Comparison of ENCODE assay signal across 2 cellular contexts in the genomic region with DNA sequence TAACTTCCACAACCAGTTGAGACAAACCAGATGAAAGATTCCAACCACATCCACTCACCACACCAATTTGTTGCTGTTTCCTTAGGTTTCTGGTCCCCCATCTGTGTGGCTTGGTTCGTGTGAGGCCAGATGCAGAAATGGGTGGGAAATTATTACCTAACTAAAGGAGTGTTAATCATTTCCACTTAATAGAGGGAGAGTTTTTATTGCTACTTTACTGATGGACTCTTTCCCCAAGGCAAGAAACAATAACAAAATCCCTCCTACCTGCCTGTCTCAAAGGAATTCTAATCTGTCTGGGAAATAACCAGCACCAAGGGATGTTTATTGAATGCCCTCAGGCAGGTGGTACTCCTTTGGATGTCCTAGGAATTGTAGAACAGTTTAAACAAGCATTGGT.
TF ChIP-seq lines count a peak whose summit lies in the region.

No MANE protein-coding gene starts in this region.

TF ChIP-seq in GM23338, 12 proteins besides CTCF, POLR2A, EP300 and RAD21 (continued from another document):
- TF ChIP-seq STAT1 (IDR thresholded peaks at IDR 0.05; ENCODE audit: unreplicated experiment): no peak
- no peak for TF ChIP-seq POLR2AphosphoS5 (IDR thresholded peaks at IDR 0.05; ENCODE audit: low read depth)
- no peak for TF ChIP-seq CREB1 (CRISPR knock-in tag; IDR thresholded peaks at IDR 0.05; ENCODE audit: low read depth)
- TF ChIP-seq, protein P1, sequence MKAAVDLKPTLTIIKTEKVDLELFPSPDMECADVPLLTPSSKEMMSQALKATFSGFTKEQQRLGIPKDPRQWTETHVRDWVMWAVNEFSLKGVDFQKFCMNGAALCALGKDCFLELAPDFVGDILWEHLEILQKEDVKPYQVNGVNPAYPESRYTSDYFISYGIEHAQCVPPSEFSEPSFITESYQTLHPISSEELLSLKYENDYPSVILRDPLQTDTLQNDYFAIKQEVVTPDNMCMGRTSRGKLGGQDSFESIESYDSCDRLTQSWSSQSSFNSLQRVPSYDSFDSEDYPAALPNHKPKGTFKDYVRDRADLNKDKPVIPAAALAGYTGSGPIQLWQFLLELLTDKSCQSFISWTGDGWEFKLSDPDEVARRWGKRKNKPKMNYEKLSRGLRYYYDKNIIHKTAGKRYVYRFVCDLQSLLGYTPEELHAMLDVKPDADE (IDR thresholded peaks at IDR 0.05): no peak
- TF ChIP-seq, protein P2, sequence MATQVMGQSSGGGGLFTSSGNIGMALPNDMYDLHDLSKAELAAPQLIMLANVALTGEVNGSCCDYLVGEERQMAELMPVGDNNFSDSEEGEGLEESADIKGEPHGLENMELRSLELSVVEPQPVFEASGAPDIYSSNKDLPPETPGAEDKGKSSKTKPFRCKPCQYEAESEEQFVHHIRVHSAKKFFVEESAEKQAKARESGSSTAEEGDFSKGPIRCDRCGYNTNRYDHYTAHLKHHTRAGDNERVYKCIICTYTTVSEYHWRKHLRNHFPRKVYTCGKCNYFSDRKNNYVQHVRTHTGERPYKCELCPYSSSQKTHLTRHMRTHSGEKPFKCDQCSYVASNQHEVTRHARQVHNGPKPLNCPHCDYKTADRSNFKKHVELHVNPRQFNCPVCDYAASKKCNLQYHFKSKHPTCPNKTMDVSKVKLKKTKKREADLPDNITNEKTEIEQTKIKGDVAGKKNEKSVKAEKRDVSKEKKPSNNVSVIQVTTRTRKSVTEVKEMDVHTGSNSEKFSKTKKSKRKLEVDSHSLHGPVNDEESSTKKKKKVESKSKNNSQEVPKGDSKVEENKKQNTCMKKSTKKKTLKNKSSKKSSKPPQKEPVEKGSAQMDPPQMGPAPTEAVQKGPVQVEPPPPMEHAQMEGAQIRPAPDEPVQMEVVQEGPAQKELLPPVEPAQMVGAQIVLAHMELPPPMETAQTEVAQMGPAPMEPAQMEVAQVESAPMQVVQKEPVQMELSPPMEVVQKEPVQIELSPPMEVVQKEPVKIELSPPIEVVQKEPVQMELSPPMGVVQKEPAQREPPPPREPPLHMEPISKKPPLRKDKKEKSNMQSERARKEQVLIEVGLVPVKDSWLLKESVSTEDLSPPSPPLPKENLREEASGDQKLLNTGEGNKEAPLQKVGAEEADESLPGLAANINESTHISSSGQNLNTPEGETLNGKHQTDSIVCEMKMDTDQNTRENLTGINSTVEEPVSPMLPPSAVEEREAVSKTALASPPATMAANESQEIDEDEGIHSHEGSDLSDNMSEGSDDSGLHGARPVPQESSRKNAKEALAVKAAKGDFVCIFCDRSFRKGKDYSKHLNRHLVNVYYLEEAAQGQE (IDR thresholded peaks at IDR 0.05; ENCODE audit: unreplicated experiment): no peak
- TF ChIP-seq, protein P3, sequence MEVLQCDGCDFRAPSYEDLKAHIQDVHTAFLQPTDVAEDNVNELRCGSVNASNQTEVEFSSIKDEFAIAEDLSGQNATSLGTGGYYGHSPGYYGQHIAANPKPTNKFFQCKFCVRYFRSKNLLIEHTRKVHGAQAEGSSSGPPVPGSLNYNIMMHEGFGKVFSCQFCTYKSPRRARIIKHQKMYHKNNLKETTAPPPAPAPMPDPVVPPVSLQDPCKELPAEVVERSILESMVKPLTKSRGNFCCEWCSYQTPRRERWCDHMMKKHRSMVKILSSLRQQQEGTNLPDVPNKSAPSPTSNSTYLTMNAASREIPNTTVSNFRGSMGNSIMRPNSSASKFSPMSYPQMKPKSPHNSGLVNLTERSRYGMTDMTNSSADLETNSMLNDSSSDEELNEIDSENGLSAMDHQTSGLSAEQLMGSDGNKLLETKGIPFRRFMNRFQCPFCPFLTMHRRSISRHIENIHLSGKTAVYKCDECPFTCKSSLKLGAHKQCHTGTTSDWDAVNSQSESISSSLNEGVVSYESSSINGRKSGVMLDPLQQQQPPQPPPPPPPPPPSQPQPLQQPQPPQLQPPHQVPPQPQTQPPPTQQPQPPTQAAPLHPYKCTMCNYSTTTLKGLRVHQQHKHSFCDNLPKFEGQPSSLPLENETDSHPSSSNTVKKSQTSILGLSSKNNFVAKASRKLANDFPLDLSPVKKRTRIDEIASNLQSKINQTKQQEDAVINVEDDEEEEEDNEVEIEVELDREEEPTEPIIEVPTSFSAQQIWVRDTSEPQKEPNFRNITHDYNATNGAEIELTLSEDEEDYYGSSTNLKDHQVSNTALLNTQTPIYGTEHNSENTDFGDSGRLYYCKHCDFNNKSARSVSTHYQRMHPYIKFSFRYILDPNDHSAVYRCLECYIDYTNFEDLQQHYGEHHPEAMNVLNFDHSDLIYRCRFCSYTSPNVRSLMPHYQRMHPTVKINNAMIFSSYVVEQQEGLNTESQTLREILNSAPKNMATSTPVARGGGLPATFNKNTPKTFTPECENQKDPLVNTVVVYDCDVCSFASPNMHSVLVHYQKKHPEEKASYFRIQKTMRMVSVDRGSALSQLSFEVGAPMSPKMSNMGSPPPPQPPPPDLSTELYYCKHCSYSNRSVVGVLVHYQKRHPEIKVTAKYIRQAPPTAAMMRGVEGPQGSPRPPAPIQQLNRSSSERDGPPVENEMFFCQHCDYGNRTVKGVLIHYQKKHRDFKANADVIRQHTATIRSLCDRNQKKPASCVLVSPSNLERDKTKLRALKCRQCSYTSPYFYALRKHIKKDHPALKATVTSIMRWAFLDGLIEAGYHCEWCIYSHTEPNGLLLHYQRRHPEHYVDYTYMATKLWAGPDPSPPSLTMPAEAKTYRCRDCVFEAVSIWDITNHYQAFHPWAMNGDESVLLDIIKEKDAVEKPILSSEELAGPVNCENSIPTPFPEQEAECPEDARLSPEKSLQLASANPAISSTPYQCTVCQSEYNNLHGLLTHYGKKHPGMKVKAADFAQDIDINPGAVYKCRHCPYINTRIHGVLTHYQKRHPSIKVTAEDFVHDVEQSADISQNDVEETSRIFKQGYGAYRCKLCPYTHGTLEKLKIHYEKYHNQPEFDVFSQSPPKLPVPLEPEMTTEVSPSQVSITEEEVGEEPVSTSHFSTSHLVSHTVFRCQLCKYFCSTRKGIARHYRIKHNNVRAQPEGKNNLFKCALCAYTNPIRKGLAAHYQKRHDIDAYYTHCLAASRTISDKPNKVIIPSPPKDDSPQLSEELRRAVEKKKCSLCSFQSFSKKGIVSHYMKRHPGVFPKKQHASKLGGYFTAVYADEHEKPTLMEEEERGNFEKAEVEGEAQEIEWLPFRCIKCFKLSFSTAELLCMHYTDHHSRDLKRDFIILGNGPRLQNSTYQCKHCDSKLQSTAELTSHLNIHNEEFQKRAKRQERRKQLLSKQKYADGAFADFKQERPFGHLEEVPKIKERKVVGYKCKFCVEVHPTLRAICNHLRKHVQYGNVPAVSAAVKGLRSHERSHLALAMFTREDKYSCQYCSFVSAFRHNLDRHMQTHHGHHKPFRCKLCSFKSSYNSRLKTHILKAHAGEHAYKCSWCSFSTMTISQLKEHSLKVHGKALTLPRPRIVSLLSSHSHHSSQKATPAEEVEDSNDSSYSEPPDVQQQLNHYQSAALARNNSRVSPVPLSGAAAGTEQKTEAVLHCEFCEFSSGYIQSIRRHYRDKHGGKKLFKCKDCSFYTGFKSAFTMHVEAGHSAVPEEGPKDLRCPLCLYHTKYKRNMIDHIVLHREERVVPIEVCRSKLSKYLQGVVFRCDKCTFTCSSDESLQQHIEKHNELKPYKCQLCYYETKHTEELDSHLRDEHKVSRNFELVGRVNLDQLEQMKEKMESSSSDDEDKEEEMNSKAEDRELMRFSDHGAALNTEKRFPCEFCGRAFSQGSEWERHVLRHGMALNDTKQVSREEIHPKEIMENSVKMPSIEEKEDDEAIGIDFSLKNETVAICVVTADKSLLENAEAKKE (CRISPR knock-in tag; IDR thresholded peaks at IDR 0.05): no peak

TF ChIP-seq in WTC11, 78 proteins besides CTCF, POLR2A, EP300 and RAD21 (continued from another document and continues in another):
- no peak for TF ChIP-seq EMX1 (CRISPR knock-in tag; IDR thresholded peaks at IDR 0.05)
- no peak for TF ChIP-seq ATF1 (CRISPR knock-in tag; IDR thresholded peaks at IDR 0.05)
- no peak for TF ChIP-seq NR2C2 (CRISPR knock-in tag; IDR thresholded peaks at IDR 0.05)
- TF ChIP-seq ZNF423 (CRISPR knock-in tag; IDR thresholded peaks at IDR 0.05): no peak
- TF ChIP-seq GRHL2 (CRISPR knock-in tag; IDR thresholded peaks at IDR 0.05; ENCODE audit: insufficient replicate concordance, severe bottlenecking): no peak
- TF ChIP-seq, protein P4, sequence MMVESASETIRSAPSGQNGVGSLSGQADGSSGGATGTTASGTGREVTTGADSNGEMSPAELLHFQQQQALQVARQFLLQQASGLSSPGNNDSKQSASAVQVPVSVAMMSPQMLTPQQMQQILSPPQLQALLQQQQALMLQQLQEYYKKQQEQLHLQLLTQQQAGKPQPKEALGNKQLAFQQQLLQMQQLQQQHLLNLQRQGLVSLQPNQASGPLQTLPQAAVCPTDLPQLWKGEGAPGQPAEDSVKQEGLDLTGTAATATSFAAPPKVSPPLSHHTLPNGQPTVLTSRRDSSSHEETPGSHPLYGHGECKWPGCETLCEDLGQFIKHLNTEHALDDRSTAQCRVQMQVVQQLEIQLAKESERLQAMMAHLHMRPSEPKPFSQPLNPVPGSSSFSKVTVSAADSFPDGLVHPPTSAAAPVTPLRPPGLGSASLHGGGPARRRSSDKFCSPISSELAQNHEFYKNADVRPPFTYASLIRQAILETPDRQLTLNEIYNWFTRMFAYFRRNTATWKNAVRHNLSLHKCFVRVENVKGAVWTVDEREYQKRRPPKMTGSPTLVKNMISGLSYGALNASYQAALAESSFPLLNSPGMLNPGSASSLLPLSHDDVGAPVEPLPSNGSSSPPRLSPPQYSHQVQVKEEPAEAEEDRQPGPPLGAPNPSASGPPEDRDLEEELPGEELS (CRISPR knock-in tag; IDR thresholded peaks at IDR 0.05): no peak
- TF ChIP-seq, protein P5, sequence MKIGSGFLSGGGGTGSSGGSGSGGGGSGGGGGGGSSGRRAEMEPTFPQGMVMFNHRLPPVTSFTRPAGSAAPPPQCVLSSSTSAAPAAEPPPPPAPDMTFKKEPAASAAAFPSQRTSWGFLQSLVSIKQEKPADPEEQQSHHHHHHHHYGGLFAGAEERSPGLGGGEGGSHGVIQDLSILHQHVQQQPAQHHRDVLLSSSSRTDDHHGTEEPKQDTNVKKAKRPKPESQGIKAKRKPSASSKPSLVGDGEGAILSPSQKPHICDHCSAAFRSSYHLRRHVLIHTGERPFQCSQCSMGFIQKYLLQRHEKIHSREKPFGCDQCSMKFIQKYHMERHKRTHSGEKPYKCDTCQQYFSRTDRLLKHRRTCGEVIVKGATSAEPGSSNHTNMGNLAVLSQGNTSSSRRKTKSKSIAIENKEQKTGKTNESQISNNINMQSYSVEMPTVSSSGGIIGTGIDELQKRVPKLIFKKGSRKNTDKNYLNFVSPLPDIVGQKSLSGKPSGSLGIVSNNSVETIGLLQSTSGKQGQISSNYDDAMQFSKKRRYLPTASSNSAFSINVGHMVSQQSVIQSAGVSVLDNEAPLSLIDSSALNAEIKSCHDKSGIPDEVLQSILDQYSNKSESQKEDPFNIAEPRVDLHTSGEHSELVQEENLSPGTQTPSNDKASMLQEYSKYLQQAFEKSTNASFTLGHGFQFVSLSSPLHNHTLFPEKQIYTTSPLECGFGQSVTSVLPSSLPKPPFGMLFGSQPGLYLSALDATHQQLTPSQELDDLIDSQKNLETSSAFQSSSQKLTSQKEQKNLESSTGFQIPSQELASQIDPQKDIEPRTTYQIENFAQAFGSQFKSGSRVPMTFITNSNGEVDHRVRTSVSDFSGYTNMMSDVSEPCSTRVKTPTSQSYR (CRISPR knock-in tag; IDR thresholded peaks at IDR 0.05): no peak
- TF ChIP-seq, protein P6, sequence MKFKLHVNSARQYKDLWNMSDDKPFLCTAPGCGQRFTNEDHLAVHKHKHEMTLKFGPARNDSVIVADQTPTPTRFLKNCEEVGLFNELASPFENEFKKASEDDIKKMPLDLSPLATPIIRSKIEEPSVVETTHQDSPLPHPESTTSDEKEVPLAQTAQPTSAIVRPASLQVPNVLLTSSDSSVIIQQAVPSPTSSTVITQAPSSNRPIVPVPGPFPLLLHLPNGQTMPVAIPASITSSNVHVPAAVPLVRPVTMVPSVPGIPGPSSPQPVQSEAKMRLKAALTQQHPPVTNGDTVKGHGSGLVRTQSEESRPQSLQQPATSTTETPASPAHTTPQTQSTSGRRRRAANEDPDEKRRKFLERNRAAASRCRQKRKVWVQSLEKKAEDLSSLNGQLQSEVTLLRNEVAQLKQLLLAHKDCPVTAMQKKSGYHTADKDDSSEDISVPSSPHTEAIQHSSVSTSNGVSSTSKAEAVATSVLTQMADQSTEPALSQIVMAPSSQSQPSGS (CRISPR knock-in tag; IDR thresholded peaks at IDR 0.05; ENCODE audit: borderline replicate concordance, low read depth): no peak
- no peak for TF ChIP-seq HMGA2 (CRISPR knock-in tag; IDR thresholded peaks at IDR 0.05)
- TF ChIP-seq GABPB1 (CRISPR knock-in tag; IDR thresholded peaks at IDR 0.05): no peak
- TF ChIP-seq, protein P7, sequence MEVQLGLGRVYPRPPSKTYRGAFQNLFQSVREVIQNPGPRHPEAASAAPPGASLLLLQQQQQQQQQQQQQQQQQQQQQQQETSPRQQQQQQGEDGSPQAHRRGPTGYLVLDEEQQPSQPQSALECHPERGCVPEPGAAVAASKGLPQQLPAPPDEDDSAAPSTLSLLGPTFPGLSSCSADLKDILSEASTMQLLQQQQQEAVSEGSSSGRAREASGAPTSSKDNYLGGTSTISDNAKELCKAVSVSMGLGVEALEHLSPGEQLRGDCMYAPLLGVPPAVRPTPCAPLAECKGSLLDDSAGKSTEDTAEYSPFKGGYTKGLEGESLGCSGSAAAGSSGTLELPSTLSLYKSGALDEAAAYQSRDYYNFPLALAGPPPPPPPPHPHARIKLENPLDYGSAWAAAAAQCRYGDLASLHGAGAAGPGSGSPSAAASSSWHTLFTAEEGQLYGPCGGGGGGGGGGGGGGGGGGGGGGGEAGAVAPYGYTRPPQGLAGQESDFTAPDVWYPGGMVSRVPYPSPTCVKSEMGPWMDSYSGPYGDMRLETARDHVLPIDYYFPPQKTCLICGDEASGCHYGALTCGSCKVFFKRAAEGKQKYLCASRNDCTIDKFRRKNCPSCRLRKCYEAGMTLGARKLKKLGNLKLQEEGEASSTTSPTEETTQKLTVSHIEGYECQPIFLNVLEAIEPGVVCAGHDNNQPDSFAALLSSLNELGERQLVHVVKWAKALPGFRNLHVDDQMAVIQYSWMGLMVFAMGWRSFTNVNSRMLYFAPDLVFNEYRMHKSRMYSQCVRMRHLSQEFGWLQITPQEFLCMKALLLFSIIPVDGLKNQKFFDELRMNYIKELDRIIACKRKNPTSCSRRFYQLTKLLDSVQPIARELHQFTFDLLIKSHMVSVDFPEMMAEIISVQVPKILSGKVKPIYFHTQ (CRISPR knock-in tag; IDR thresholded peaks at IDR 0.05): no peak
- TF ChIP-seq, protein P8, sequence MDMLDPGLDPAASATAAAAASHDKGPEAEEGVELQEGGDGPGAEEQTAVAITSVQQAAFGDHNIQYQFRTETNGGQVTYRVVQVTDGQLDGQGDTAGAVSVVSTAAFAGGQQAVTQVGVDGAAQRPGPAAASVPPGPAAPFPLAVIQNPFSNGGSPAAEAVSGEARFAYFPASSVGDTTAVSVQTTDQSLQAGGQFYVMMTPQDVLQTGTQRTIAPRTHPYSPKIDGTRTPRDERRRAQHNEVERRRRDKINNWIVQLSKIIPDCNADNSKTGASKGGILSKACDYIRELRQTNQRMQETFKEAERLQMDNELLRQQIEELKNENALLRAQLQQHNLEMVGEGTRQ (CRISPR knock-in tag; IDR thresholded peaks at IDR 0.05): no peak
- TF ChIP-seq, protein P9, sequence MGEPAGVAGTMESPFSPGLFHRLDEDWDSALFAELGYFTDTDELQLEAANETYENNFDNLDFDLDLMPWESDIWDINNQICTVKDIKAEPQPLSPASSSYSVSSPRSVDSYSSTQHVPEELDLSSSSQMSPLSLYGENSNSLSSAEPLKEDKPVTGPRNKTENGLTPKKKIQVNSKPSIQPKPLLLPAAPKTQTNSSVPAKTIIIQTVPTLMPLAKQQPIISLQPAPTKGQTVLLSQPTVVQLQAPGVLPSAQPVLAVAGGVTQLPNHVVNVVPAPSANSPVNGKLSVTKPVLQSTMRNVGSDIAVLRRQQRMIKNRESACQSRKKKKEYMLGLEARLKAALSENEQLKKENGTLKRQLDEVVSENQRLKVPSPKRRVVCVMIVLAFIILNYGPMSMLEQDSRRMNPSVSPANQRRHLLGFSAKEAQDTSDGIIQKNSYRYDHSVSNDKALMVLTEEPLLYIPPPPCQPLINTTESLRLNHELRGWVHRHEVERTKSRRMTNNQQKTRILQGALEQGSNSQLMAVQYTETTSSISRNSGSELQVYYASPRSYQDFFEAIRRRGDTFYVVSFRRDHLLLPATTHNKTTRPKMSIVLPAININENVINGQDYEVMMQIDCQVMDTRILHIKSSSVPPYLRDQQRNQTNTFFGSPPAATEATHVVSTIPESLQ (CRISPR knock-in tag; IDR thresholded peaks at IDR 0.05): no peak
- no peak for TF ChIP-seq TP53 (CRISPR knock-in tag; IDR thresholded peaks at IDR 0.05)
- TF ChIP-seq ZBTB21 (CRISPR knock-in tag; IDR thresholded peaks at IDR 0.05; ENCODE audit: borderline replicate concordance): no peak
- TF ChIP-seq ZNF138 (CRISPR knock-in tag; conservative IDR thresholded peaks at IDR 0.05): no peak
